29 cellular contexts compared by ENCODE assay signal in the genomic region with DNA sequence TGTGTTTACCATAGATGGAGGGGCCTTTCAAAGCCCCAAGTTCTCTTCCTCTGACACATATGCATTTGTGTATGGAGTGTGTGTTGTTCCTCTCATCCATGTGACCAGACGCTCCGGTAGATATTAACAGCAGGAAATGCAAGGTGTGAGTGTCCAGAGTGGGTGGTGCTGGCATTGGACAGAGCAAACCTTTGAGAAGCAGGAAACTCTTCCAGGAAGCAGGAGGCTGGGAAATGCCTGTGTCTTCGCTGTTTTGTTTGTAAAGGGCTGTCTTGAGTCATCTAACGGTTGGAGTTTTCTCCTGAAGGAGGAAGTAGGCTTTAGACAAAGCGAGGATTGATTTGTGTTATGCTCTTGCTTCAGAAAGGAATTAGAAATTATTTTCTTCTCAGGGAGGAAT.
DNase-seq lines count a peak whose midpoint lies in the region; ATAC-seq and TF ChIP-seq lines count a peak whose summit lies in the region.
"Had no signal": no experiment of that assay in that cellular context is flagged by ENCODE, and none has a peak within 500 bp of the region (broad histone marks: within the 10 kb centered on the region; RNA-seq: fewer than 3 reads in every experiment).

No MANE protein-coding gene starts in this region.

- intact Hi-C loops in left ventricle myocardium inferior (cut with micrococcal nuclease), result no loop called here

- H3K36me3 ChIP-seq in left ventricle myocardium inferior, result no peaks in the 10 kb centered on the region
- no peaks in the 10 kb centered on the region for H3K36me3 ChIP-seq in right atrium auricular region
- H3K36me3 ChIP-seq in hepatocyte (replicated peaks; ENCODE audit: insufficient read depth, low read depth), result no peaks in the 10 kb centered on the region
- H3K36me3 ChIP-seq: left lung, right lobe of liver, thoracic aorta, uterus had no signal

- peaks cover 13% of the 10 kb centered on the region for H3K4me1 ChIP-seq in left ventricle myocardium inferior
- no peaks in the 10 kb centered on the region for H3K4me1 ChIP-seq in right atrium auricular region
- H3K4me1 ChIP-seq in hepatocyte (ENCODE audit: insufficient read depth), result no peaks in the 10 kb centered on the region
- H3K4me1 ChIP-seq: left lung, right lobe of liver, uterus had no signal

- no peak overlapping the region for H2AFZ ChIP-seq in hepatocyte
- H2AFZ ChIP-seq: PC-9 had no signal

- H3K9me3 ChIP-seq in left ventricle myocardium inferior (replicated peaks) (no peaks in the 10 kb centered on the region), right atrium auricular region (no peaks in the 10 kb centered on the region), hepatocyte (ENCODE audit: low read depth) (no peaks in the 10 kb centered on the region)
- H3K9me3 ChIP-seq: left lung, right lobe of liver, thoracic aorta, uterus had no signal

- no peak overlapping the region for H3K4me3 ChIP-seq in left ventricle myocardium inferior
- H3K4me3 ChIP-seq in right atrium auricular region, result no peak overlapping the region
- H3K4me3 ChIP-seq in hepatocyte, result no peak overlapping the region
- H3K4me3 ChIP-seq: GM12878, left lung, PC-9, right lobe of liver, thoracic aorta, uterus had no signal

- H3K9me2 ChIP-seq in hepatocyte (replicated peaks; ENCODE audit: insufficient read depth), result no peaks in the 10 kb centered on the region

- H3K27ac ChIP-seq in left ventricle myocardium inferior (replicated peaks) (peak overlapping the region; percentile 47), right atrium auricular region (no peak overlapping the region), hepatocyte (no peak overlapping the region)
- H3K27ac ChIP-seq: epithelial cell of prostate, left lung, PC-9, right lobe of liver, thoracic aorta, uterus, VCaP had no signal

- ATAC-seq in HG03442 (IDR thresholded peaks at IDR 0.05; ENCODE audit: unreplicated experiment), result no peak
- ATAC-seq: activated CD4-positive, alpha-beta T cell treated with anti-CD3 and anti-CD28 coated beads for 36 hours; activated CD8-positive, alpha-beta T cell treated with anti-CD3 and anti-CD28 coated beads, Interleukin-2, amount 10 ng/mL, durations not matched to agents 7 days and 5 days; activated T-helper 17 cell treated with anti-CD3 and anti-CD28 coated beads, Interleukin-2, amount 50 U/mL, for 72 hours; GM12878; left lung; naive thymus-derived CD4-positive, alpha-beta T cell; stimulated activated naive CD8-positive, alpha-beta T cell treated with anti-CD3 and anti-CD28 coated beads, Interleukin-15, amount 100 ng/mL, for 72 hours had no signal

- H4K20me1 ChIP-seq in hepatocyte (ENCODE audit: insufficient read depth, poor library complexity, severe bottlenecking), result no peaks in the 10 kb centered on the region

- no peak for DNase-seq in left ventricle myocardium inferior
- DNase-seq in right atrium auricular region (ENCODE audit: low spot score), result no peak
- DNase-seq in UCSD-AML1 (lab: John Stamatoyannopoulos, UW; ENCODE audit: unreplicated experiment), result peak; percentile 19
- peak; percentile 11 for DNase-seq in hepatocyte (ENCODE audit: low spot score)
- DNase-seq in activated naive CD4-positive, alpha-beta T cell treated with anti-CD3 and anti-CD28 coated beads, Interleukin-2, amount 50 U/mL, for 16 hours, result no peak
- DNase-seq in putamen (ENCODE audit: low spot score), result no peak
- no peak for DNase-seq in AG08396 (ENCODE audit: low spot score)
- DNase-seq: activated CD4-positive, alpha-beta T cell treated with anti-CD3 and anti-CD28 coated beads for 36 hours; activated CD8-positive, alpha-beta T cell treated with anti-CD3 and anti-CD28 coated beads, Interleukin-2, amount 10 ng/mL, durations not matched to agents 7 days and 5 days; amygdala; CD4-positive, alpha-beta memory T cell; H9; left lung; naive thymus-derived CD4-positive, alpha-beta T cell; NCI-H1417 treated with DMSO at 0.1 percent for 48 hours; NCI-H2029 treated with DMSO at 0.1 percent for 48 hours; NCI-H2227 treated with DMSO at 0.1 percent for 48 hours; NCI-H526; PC-9; right lobe of liver; Right ventricle myocardium superior; stimulated activated naive CD8-positive, alpha-beta T cell treated with anti-CD3 and anti-CD28 coated beads, Interleukin-15, amount 100 ng/mL, for 72 hours; uterus had no signal

- no peaks in the 10 kb centered on the region for H3K79me2 ChIP-seq in hepatocyte

- WGBS in hepatocyte (ENCODE audit: low lambda C conversion rate, missing lambda C conversion rate), result 68% methylated on average over 5 of the region's 5 CpGs

- H3K27me3 ChIP-seq in left ventricle myocardium inferior (ENCODE audit: low read depth) (no peaks in the 10 kb centered on the region), right atrium auricular region (no peaks in the 10 kb centered on the region), hepatocyte (no peaks in the 10 kb centered on the region)
- H3K27me3 ChIP-seq: left lung, right lobe of liver, uterus had no signal

- TF ChIP-seq CTCF in left ventricle myocardium inferior (IDR thresholded peaks at IDR 0.05; ENCODE audit: borderline replicate concordance) (no peak), right atrium auricular region (IDR thresholded peaks at IDR 0.05) (no peak), hepatocyte (IDR thresholded peaks at IDR 0.05; ENCODE audit: poor library complexity) (no peak)

- no peak overlapping the region for H3K4me2 ChIP-seq in hepatocyte
- H3K4me2 ChIP-seq: PC-9 had no signal

Comparison
In these comparisons a context has a peak if more than half of its experiments do, and no peak if none do; other contexts are left out.
1. DNase-seq: peak in UCSD-AML1 (single experiment) and hepatocyte (single experiment); none in left ventricle myocardium inferior (single experiment), right atrium auricular region (single experiment), activated naive CD4-positive, alpha-beta T cell treated with anti-CD3 and anti-CD28 coated beads, Interleukin-2, amount 50 U/mL, for 16 hours (single experiment), putamen (single experiment) and AG08396 (single experiment).